1 cellular context compared by ENCODE assay signal in the genomic region with DNA sequence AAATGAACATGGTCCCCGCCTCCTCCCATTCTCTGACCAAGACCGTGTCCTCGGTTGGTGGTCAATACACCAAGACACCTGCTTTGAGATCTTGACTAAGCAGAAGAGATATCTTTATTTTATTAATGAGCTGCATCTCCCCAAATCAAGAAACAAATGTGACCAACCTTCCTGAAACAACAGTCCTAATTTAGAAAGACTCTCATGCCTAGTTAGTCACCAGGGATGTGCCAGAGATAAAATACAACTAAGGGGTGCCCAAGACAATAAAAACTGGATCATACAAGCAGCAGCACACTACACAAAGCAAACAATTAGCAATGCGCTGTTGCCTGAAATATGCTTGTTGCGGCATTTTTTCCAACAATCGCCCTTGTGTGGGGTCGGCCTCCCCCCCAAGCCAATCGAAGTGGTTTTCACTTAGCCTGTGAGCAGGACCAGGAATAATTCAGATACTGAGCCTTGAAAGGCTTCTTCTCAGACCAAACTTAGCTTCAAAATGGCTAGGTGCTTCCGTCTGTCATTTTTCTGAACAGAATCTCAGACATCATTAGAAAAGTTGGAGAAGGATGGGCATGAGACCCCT.
A peak's percentile ranks its signal among the peaks of the same experiment; 100 is the strongest.
TF ChIP-seq lines count a peak whose summit lies in the region.

No MANE protein-coding gene starts in this region.

TF ChIP-seq in IMR-90, 13 proteins besides CTCF, POLR2A, EP300 and RAD21:
- TF ChIP-seq, protein P1, sequence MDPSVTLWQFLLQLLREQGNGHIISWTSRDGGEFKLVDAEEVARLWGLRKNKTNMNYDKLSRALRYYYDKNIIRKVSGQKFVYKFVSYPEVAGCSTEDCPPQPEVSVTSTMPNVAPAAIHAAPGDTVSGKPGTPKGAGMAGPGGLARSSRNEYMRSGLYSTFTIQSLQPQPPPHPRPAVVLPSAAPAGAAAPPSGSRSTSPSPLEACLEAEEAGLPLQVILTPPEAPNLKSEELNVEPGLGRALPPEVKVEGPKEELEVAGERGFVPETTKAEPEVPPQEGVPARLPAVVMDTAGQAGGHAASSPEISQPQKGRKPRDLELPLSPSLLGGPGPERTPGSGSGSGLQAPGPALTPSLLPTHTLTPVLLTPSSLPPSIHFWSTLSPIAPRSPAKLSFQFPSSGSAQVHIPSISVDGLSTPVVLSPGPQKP (IDR thresholded peaks at IDR 0.05; ENCODE audit: borderline replicate concordance, low read depth, low read length), result no peak
- peak; percentile 37; the same call in 1 of the 2 replicates for TF ChIP-seq MAFK (IDR thresholded peaks at IDR 0.05; ENCODE audit: low read depth, low read length)
- TF ChIP-seq SMC3 (IDR thresholded peaks at IDR 0.05; ENCODE audit: low read depth, low read length), result no peak
